Comparison of ENCODE assay signal across 16 cellular contexts in the genomic region with DNA sequence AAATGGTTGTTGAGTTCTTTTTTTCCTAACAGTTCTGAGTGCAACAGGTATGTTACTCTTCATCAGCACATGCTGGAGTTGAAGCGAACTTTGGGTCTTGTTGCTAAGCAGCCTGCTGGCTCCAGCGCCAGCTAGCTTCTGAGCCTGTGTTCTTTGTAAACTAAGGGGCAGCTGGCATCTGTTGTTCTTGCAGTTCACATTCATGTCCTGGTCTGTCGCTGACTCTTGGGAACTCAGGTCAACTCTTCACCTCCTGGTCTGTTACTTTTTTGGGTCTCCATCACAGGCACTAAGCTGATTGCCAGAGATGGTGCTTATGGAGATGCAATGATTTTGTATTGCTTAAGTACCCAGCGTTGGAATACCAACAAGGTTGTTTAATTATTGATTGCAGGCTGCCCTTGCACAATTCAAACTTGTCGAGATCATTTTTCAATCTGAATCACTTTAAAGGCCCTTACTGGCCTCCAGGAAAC. TPM values are rescaled to one million over a fixed set of nuclear protein-coding genes. Genes with fewer than 3 reads are reported as not detected.
DNase-seq lines count a peak whose midpoint lies in the region; ATAC-seq and TF ChIP-seq lines count a peak whose summit lies in the region.
"Had no signal": no experiment of that assay in that cellular context is flagged by ENCODE, and none has a peak within 500 bp of the region (broad histone marks: within the 10 kb centered on the region; RNA-seq: fewer than 3 reads in every experiment).

No MANE protein-coding gene starts in this region.

- intact Hi-C loops in Right ventricle myocardium superior (cut with DNase I), result no loop called here
- intact Hi-C loops in left cardiac atrium (cut with DNase I), result no loop called here
- intact Hi-C loops in left ventricle myocardium inferior (cut with micrococcal nuclease), result no loop called here

- no peak for TF ChIP-seq CTCF in RWPE2 (IDR thresholded peaks at IDR 0.05; ENCODE audit: poor library complexity, severe bottlenecking)
- TF ChIP-seq CTCF in left ventricle myocardium inferior (IDR thresholded peaks at IDR 0.05; ENCODE audit: borderline replicate concordance), result no peak

- H3K4me1 ChIP-seq in RWPE2 (ENCODE audit: insufficient read depth, poor library complexity, severe bottlenecking) (peaks cover 49% of the 10 kb centered on the region), left ventricle myocardium inferior (peaks cover 76% of the 10 kb centered on the region)

- peak; percentile 67 for DNase-seq in Right ventricle myocardium superior
- no peak for DNase-seq in left cardiac atrium
- DNase-seq in RWPE2 (ENCODE audit: low spot score), result no peak
- DNase-seq in left ventricle myocardium inferior, result peak; percentile 40
- DNase-seq in substantia nigra (lab: John Stamatoyannopoulos, UW), result peak in 12 of 49 donors; percentile 17 to 62 (median 29)
- DNase-seq in activated CD4-positive, CD25-positive, alpha-beta regulatory T cell treated with anti-CD3 and anti-CD28 coated beads, Interleukin-2, amount 50 U/mL, for 72 hours, result no peak
- DNase-seq: central memory CD4-positive, alpha-beta T cell; effector memory CD8-positive, alpha-beta T cell; H7; NCI-H187 treated with DMSO at 0.1 percent for 48 hours; psoas muscle; WERI-Rb-1 had no signal

- ATAC-seq in Right ventricle myocardium superior (ENCODE audit: poor library complexity) (peak; percentile 64), left cardiac atrium (no peak), RWPE2 (ENCODE audit: low read depth) (no peak), HG02840 (IDR thresholded peaks at IDR 0.05; ENCODE audit: low FRiP score, unreplicated experiment) (no peak), HG03457 (IDR thresholded peaks at IDR 0.05; ENCODE audit: unreplicated experiment) (no peak)
- ATAC-seq: effector memory CD8-positive, alpha-beta T cell; GM12878 had no signal

- H3K4me3 ChIP-seq in RWPE2 (ENCODE audit: severe bottlenecking) (no peak overlapping the region), left ventricle myocardium inferior (no peak overlapping the region)
- H3K4me3 ChIP-seq: GM12878, lung, psoas muscle had no signal

- no peaks in the 10 kb centered on the region for H3K9me3 ChIP-seq in RWPE2 (ENCODE audit: severe bottlenecking)
- no peaks in the 10 kb centered on the region for H3K9me3 ChIP-seq in left ventricle myocardium inferior (replicated peaks)
- H3K9me3 ChIP-seq: psoas muscle had no signal

- peaks cover 51% of the 10 kb centered on the region for H3K36me3 ChIP-seq in RWPE2 (ENCODE audit: low read depth)
- peaks cover 10% of the 10 kb centered on the region for H3K36me3 ChIP-seq in left ventricle myocardium inferior
- H3K36me3 ChIP-seq: WERI-Rb-1 had no signal

- H3K27me3 ChIP-seq in RWPE2 (ENCODE audit: insufficient read depth, poor library complexity, severe bottlenecking), result no peaks in the 10 kb centered on the region
- no peaks in the 10 kb centered on the region for H3K27me3 ChIP-seq in left ventricle myocardium inferior (ENCODE audit: low read depth)

- H3K27ac ChIP-seq in RWPE2 (ENCODE audit: poor library complexity, severe bottlenecking), result peak overlapping the region; percentile 98
- H3K27ac ChIP-seq in left ventricle myocardium inferior (replicated peaks), result peak overlapping the region; percentile 57
- peak overlapping the region; percentile 36 for H3K27ac ChIP-seq in substantia nigra (ENCODE audit: low read depth, low read length, poor library complexity, severe bottlenecking)
- H3K27ac ChIP-seq: psoas muscle, WERI-Rb-1 had no signal

RNA-seq across cellular contexts. Expression of a gene that starts 40.8 kb away (rescaled TPM):
- total RNA-seq in Right ventricle myocardium superior (70.6 TPM), left cardiac atrium (10 to 100 TPM; 66.7 to 70.7 TPM), left ventricle myocardium inferior (66.7 TPM)

Comparison
In these comparisons a context has a peak if more than half of its experiments do, and no peak if none do; other contexts are left out.
1. DNase-seq: peak in Right ventricle myocardium superior (single experiment) and left ventricle myocardium inferior (single experiment); none in left cardiac atrium (single experiment), RWPE2 (single experiment) and activated CD4-positive, CD25-positive, alpha-beta regulatory T cell treated with anti-CD3 and anti-CD28 coated beads, Interleukin-2, amount 50 U/mL, for 72 hours (single experiment).
2. H3K27ac ChIP-seq: peak in every context shown above with its lines; median percentile 98 in RWPE2; 57 in left ventricle myocardium inferior; 36 in substantia nigra.